In genomic region chr3:82520846-82521245, GRCh38 we compare ENCODE assay signal across 23 cellular contexts.
A peak's percentile ranks its signal among the peaks of the same experiment; 100 is the strongest.
DNase-seq lines count a peak whose midpoint lies in the region; ATAC-seq, FAIRE-seq and TF ChIP-seq lines count a peak whose summit lies in the region.
"Had no signal": no experiment of that assay in that cellular context is flagged by ENCODE, and none has a peak within 500 bp of the region (broad histone marks: within the 10 kb centered on the region; RNA-seq: fewer than 3 reads in every experiment).

No MANE protein-coding gene starts in this region.

- no peak overlapping the region for H2BK20ac ChIP-seq in H1 (ENCODE audit: low read length)

- no peak overlapping the region; a peak in 1 of 8 replicates for H3K4me3 ChIP-seq in H1 (ENCODE audit: extremely low read depth in 1 of 4, insufficient read depth in 2 of 4, low read depth in 3 of 4, low read length in 4 of 4)
- H3K4me3 ChIP-seq: A549; BLaER1 treated with 17β-estradiol and CSF1 and Interleukin-3, amounts not matched to agents 10 nM and 100 nM; GM23248 had no signal

- TF ChIP-seq CTCF in H1 (IDR thresholded peaks at IDR 0.05; ENCODE audit: control extremely low read depth in 1 of 3, insufficient read depth in 1 of 3, low read depth in 1 of 3, low read length in 3 of 3): no peak

- H4K5ac ChIP-seq in H1 (ENCODE audit: insufficient read length, low read depth, low read length): no peak overlapping the region

- no peaks in the 10 kb centered on the region; a peak in 1 of 8 replicates for H3K36me3 ChIP-seq in H1 (ENCODE audit: control insufficient read depth in 2 of 4, insufficient read depth in 4 of 4, low read length in 3 of 4)
- H3K36me3 ChIP-seq: BE2C; BLaER1 treated with 17β-estradiol and CSF1 and Interleukin-3, amounts not matched to agents 10 nM and 100 nM had no signal

- H3K4me1 ChIP-seq in H1 (replicated peaks in 1 of 4; ENCODE audit: control insufficient read depth in 3 of 4, insufficient read depth in 4 of 4, low read length in 3 of 4): no peaks in the 10 kb centered on the region
- H3K4me1 ChIP-seq: A549; BE2C; BLaER1 treated with 17β-estradiol and CSF1 and Interleukin-3, amounts not matched to agents 10 nM and 100 nM had no signal

- H2BK120ac ChIP-seq in H1 (replicated peaks; ENCODE audit: low read depth, low read length): no peak overlapping the region

- no peak overlapping the region for H3K18ac ChIP-seq in H1 (ENCODE audit: extremely low read depth, low read length)

- 78% methylated on average over 2 of the region's 2 CpGs; no CpG with 5 or more reads in 1 of the 2 experiments for WGBS in H1 (ENCODE audit: extremely low coverage in 1 of 2, insufficient coverage in 1 of 2, insufficient read length in 1 of 2, insufficient replicate concordance in 2 of 2, low coverage in 1 of 2, low lambda C conversion rate in 2 of 2, missing lambda C conversion rate in 1 of 2), 2 experiments

- no peak overlapping the region for H3K27ac ChIP-seq in H1 (ENCODE audit: low read depth, low read length)
- H3K27ac ChIP-seq: A549; BLaER1 treated with 17β-estradiol and CSF1 and Interleukin-3, amounts not matched to agents 10 nM and 100 nM; GM23248 had no signal

- H2AFZ ChIP-seq in H1 (ENCODE audit: low read length): 0 out of 2 replicates have a peak overlapping the region, but pooled peaks have one; percentile 52
- H2AFZ ChIP-seq: GM23248 had no signal

- no peaks in the 10 kb centered on the region for H3K9me3 ChIP-seq in H1 (ENCODE audit: insufficient read depth in 2 of 2, low read depth in 1 of 2, low read length in 1 of 2)
- H3K9me3 ChIP-seq: A549, BE2C had no signal

- H3K4me2 ChIP-seq in H1 (ENCODE audit: insufficient read depth in 1 of 2, low read depth in 2 of 2, low read length in 2 of 2): no peak overlapping the region
- H3K4me2 ChIP-seq: A549; BLaER1 treated with 17β-estradiol and CSF1 and Interleukin-3, amounts not matched to agents 10 nM and 100 nM had no signal

- peak; percentile 47 for ATAC-seq in GM18858 (IDR thresholded peaks at IDR 0.05; ENCODE audit: unreplicated experiment)
- ATAC-seq in GM18870 (IDR thresholded peaks at IDR 0.05; ENCODE audit: unreplicated experiment): peak; percentile 63
- peak; percentile 56 for ATAC-seq in HG03432 (IDR thresholded peaks at IDR 0.05; ENCODE audit: unreplicated experiment)
- ATAC-seq: A549, HCT116 had no signal

- TF ChIP-seq POLR2A in H1 (IDR thresholded peaks at IDR 0.05; ENCODE audit: control extremely low read depth in 1 of 2, low read depth in 2 of 2, low read length in 2 of 2): no peak

- H4K91ac ChIP-seq in H1 (replicated peaks; ENCODE audit: insufficient read length, low read length): no peak overlapping the region

- H2AK5ac ChIP-seq in H1 (ENCODE audit: low read depth, low read length): no peak overlapping the region

- POLR2A ChIA-PET in H1 (lab: Charles Lee; ENCODE audit: partially characterized antibody): no interaction called here

- TF ChIP-seq RAD21 in H1 (IDR thresholded peaks at IDR 0.05 in 1 of 2, conservative IDR thresholded peaks at IDR 0.05 in 1 of 2; ENCODE audit: low read depth in 2 of 2, low read length in 2 of 2): no peak

- no peak overlapping the region for H3K23ac ChIP-seq in H1 (ENCODE audit: insufficient read length)

- no peaks in the 10 kb centered on the region for H4K20me1 ChIP-seq in H1 (replicated peaks in 1 of 2; ENCODE audit: control insufficient read depth in 1 of 2, insufficient read depth in 2 of 2, low read length in 2 of 2)
- H4K20me1 ChIP-seq: BLaER1 treated with 17β-estradiol and CSF1 and Interleukin-3, amounts not matched to agents 10 nM and 100 nM had no signal

- H2BK5ac ChIP-seq in H1 (ENCODE audit: low read depth, low read length): no peak overlapping the region

- H2BK12ac ChIP-seq in H1 (ENCODE audit: low read depth, low read length): no peak overlapping the region

- no peak for TF ChIP-seq EP300 in H1 (IDR thresholded peaks at IDR 0.05; ENCODE audit: borderline replicate concordance in 1 of 2, low read depth in 2 of 2, low read length in 2 of 2)

- no peak overlapping the region for H3K14ac ChIP-seq in H1 (ENCODE audit: insufficient read length)

- CTCF ChIA-PET in H1 (lab: Charles Lee; ENCODE audit: partially characterized antibody): no interaction called here

- H2BK15ac ChIP-seq in H1 (ENCODE audit: low read length): no peak overlapping the region

- no peaks in the 10 kb centered on the region for H3K79me1 ChIP-seq in H1 (ENCODE audit: low read depth, low read length)

- H3K79me2 ChIP-seq in H1 (ENCODE audit: control insufficient read depth in 1 of 2, insufficient read depth in 2 of 2, low read length in 2 of 2): no peaks in the 10 kb centered on the region

- no peak overlapping the region for H3K9ac ChIP-seq in H1 (replicated peaks in 1 of 4; ENCODE audit: extremely low read depth in 1 of 4, low read depth in 3 of 4, low read length in 3 of 4)
- H3K9ac ChIP-seq: BLaER1 treated with 17β-estradiol and CSF1 and Interleukin-3, amounts not matched to agents 10 nM and 100 nM; GM23248 had no signal

- H3K56ac ChIP-seq in H1 (replicated peaks; ENCODE audit: insufficient read length, low read depth, low read length): no peak overlapping the region

- no peak for FAIRE-seq in H1 (lab: Jason Lieb, UNC)
- FAIRE-seq: A549, D721Med had no signal

- no peak for DNase-seq in H1 (ENCODE audit: low read depth in 1 of 2, low spot score in 2 of 2)
- no peak for DNase-seq in activated effector memory CD4-positive, alpha-beta T cell treated with Interleukin-2 at 50 U/mL for 16 hours
- DNase-seq in DMS153 treated with DMSO at 0.1 percent for 48 hours (lab: John Stamatoyannopoulos, UW; ENCODE audit: unreplicated experiment): no peak
- DNase-seq in dermis blood vessel endothelial cell: no peak
- DNase-seq: 8988T; ACHN; AML-193; BE2C; CD4-positive, alpha-beta T cell; CD8-positive, alpha-beta memory T cell; DMS 273 treated with DMSO at 0.1 percent for 48 hours; DMS53; DMS79 treated with DMSO at 0.1 percent for 48 hours; GF-D8; GM23248; H9 had no signal

- H3K4ac ChIP-seq in H1 (replicated peaks; ENCODE audit: insufficient read length, low read depth, low read length): no peak overlapping the region

- no peaks in the 10 kb centered on the region for H3K23me2 ChIP-seq in H1 (ENCODE audit: low read depth, low read length)

- H4K8ac ChIP-seq in H1 (ENCODE audit: extremely low read depth, insufficient read depth, low read length): no peak overlapping the region

- H3K27me3 ChIP-seq in H1 (replicated peaks in 1 of 4; ENCODE audit: control insufficient read depth in 3 of 4, extremely low read depth in 1 of 4, insufficient read depth in 3 of 4, low read length in 3 of 4): no peaks in the 10 kb centered on the region
- H3K27me3 ChIP-seq: BE2C; BLaER1 treated with 17β-estradiol and CSF1 and Interleukin-3, amounts not matched to agents 10 nM and 100 nM had no signal

TF ChIP-seq in H1, 55 proteins besides CTCF, POLR2A, EP300 and RAD21:
- TF ChIP-seq HDAC6 (IDR thresholded peaks at IDR 0.05; ENCODE audit: low read depth, low read length) (no peak), MAFK (IDR thresholded peaks at IDR 0.05; ENCODE audit: low read depth, low read length) (no peak), SAP30 (IDR thresholded peaks at IDR 0.05; ENCODE audit: insufficient read depth, insufficient replicate concordance, low read length) (no peak), CEBPB (IDR thresholded peaks at IDR 0.05; ENCODE audit: low read depth, low read length) (no peak), YY1 (IDR thresholded peaks at IDR 0.05; ENCODE audit: low read depth, low read length) (no peak), ASH2L (IDR thresholded peaks at IDR 0.05; ENCODE audit: low read length) (no peak), JUND (IDR thresholded peaks at IDR 0.05; ENCODE audit: low read length) (no peak), SP1 (IDR thresholded peaks at IDR 0.05; ENCODE audit: low read depth, low read length) (no peak), EGR1 (IDR thresholded peaks at IDR 0.05; ENCODE audit: borderline replicate concordance, low read depth, low read length) (no peak), NANOG (IDR thresholded peaks at IDR 0.05; ENCODE audit: insufficient read depth, low read depth, low read length, poor library complexity, severe bottlenecking) (no peak), SIN3A (conservative IDR thresholded peaks at IDR 0.05 in 1 of 2, IDR thresholded peaks at IDR 0.05 in 1 of 2; ENCODE audit: low read depth in 1 of 2, low read length in 2 of 2) (no peak)
